8 cellular contexts compared by ENCODE assay signal in the genomic region with DNA sequence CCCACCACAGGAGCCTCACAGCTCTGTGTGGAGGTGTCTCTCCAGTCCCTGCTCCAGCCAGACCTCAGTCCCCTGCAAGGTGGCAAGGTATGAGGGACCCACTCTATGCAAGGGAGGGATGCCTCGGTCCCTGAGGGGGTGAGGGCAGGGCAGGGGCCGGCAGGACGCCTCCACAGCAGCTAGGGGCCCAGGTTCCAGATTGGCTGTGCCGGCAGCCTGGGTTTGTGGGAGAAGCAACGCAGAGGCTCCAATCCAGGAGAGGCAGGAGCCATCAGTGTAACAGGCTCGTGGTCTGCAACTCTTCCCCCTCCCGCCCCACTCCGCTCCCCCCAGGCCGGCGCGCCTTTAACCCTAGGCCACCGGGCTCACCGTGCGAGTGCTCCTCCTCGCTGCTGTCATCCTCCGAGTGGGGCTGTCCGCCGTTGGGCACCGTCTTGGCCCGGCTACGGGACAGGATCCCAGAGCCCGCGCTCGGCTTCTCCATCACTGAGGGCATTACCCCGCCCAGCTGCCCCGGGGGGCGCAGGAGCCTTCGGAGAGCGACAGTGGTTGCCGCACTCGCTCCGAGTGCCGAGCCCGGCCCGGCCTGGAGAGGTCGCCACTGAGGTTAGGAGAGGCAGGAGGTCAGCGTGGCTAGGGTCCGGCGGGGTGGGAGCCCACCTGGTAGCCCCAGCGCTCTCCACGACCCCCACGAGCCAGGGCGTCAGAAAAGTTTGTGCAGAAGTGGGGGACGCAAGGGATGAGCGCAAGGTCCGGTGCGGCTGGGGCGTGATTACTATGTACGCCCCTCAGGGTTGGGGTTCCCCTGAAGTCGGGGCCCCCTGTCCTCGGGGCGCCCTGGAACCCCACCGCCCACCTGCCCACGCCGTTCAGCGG. TPM values are rescaled to one million over a fixed set of nuclear protein-coding genes. Genes with fewer than 3 reads are reported as not detected.
DNase-seq lines count a peak whose midpoint lies in the region; ATAC-seq, FAIRE-seq and TF ChIP-seq lines count a peak whose summit lies in the region.

No MANE protein-coding gene starts in this region.

- no peaks in the 10 kb centered on the region for H3K9me2 ChIP-seq in PC-3 (replicated peaks; ENCODE audit: low read length)

- no peaks in the 10 kb centered on the region for H3K9me3 ChIP-seq in HEK293 (ENCODE audit: control insufficient read depth, insufficient read depth, low read depth, low read length)
- H3K9me3 ChIP-seq in PC-3 (ENCODE audit: low read length) = no peaks in the 10 kb centered on the region
- H3K9me3 ChIP-seq in kidney (ENCODE audit: control insufficient read depth in 1 of 2, low read length in 2 of 2) = no peaks in the 10 kb centered on the region

- in situ Hi-C loops in brain microvascular endothelial cell (cut with HindIII; ENCODE audit: low pct_ligation_motif_present, low sequenced_read_pairs) = no loop called here

- H3K9ac ChIP-seq in PC-3 (ENCODE audit: low read length) = no peak overlapping the region
- no peak overlapping the region for H3K9ac ChIP-seq in kidney (ENCODE audit: low read length in 2 of 2)

- TF ChIP-seq CTCF in CD14-positive monocyte (IDR thresholded peaks at IDR 0.05) = peak; percentile 64
- TF ChIP-seq CTCF in HEK293 (tag by site-specific recombination; IDR thresholded peaks at IDR 0.05) = peak; percentile 91
- peak; percentile 60 for TF ChIP-seq CTCF in PC-3 (conservative IDR thresholded peaks at IDR 0.05; ENCODE audit: low read depth, low read length)
- peak; percentile 70 for TF ChIP-seq CTCF in brain microvascular endothelial cell (IDR thresholded peaks at IDR 0.05; ENCODE audit: low read depth, low read length, missing control alignments)
- TF ChIP-seq CTCF in kidney (IDR thresholded peaks at IDR 0.05; ENCODE audit: borderline replicate concordance, extremely low read depth, insufficient read depth) = peak; percentile 25

- no peaks in the 10 kb centered on the region for H3K79me2 ChIP-seq in PC-3 (ENCODE audit: low read length)

- FAIRE-seq in kidney (lab: Jason Lieb, UNC) = no peak

- H3K4me2 ChIP-seq in PC-3 (ENCODE audit: low read length) = peak overlapping the region; percentile 89

- BruUV-seq in PC-3 (replicated peaks; lab: Mats Ljungman, UMichigan) = no TSS peak

- peaks cover 0 to 3% of the 10 kb centered on the region in 2 donors for H3K36me3 Mint-ChIP-seq in CD14-positive monocyte

- peaks cover 0 to 9% (median 2%) of the 10 kb centered on the region in 7 donors for H3K9me3 Mint-ChIP-seq in CD14-positive monocyte

- H3F3A ChIP-seq in PC-3 (ENCODE audit: low read length, unreplicated experiment) = no peaks in the 10 kb centered on the region

- intact Hi-C loops in CD14-positive monocyte (cut with micrococcal nuclease) = no loop called here
- intact Hi-C loops in PC-3 (cut with micrococcal nuclease) = no loop called here
- intact Hi-C loops in kidney (cut with DNase I) = no loop called here

- H4K20me1 ChIP-seq in PC-3 (ENCODE audit: low read length) = no peaks in the 10 kb centered on the region

- H3K36me3 ChIP-seq in HEK293 (ENCODE audit: control insufficient read depth in 2 of 2, insufficient read depth in 1 of 2, low read length in 2 of 2) (peaks cover 0 to 15% of the 10 kb centered on the region in 2 experiments; a peak in 1 of 3 replicates), PC-3 (ENCODE audit: low read depth, low read length) (no peaks in the 10 kb centered on the region), brain microvascular endothelial cell (replicated peaks) (no peaks in the 10 kb centered on the region), kidney (ENCODE audit: control insufficient read depth in 1 of 2, insufficient read depth in 2 of 2, low read length in 2 of 2) (no peaks in the 10 kb centered on the region)

- CTCF ChIA-PET in HEK293 (lab: Yijun Ruan, JAX) = interaction anchor here (0.6 to 4.2 kb wide), 7 partner anchors 19 to 54 kb away, joined by 3 to 17 read pairs (median 5); no protein-coding TSS in a partner anchor
- CTCF ChIA-PET in PC-3 (lab: Charles Lee) = interaction anchor here (1.3 to 1.4 kb wide), 2 partner anchors 18 to 78 kb away, joined by 3 to 8 read pairs; no protein-coding TSS in a partner anchor

- H3K4me3 Mint-ChIP-seq in CD14-positive monocyte = peak overlapping the region; percentile 68 to 89

- no peak for DNase-seq in CD14-positive monocyte (ENCODE audit: low spot score)
- DNase-seq in PC-3 = peak; percentile 23
- DNase-seq in brain microvascular endothelial cell = no peak
- DNase-seq in kidney = peak; percentile 82
- DNase-seq in stimulated activated naive CD8-positive, alpha-beta T cell treated with anti-CD3 and anti-CD28 coated beads, Interleukin-15, Interleukin-2, amounts not matched to agents 100 U/mL and 50 U/mL, for 24 hours = peak; percentile 70
- DNase-seq in OCI-M2 (lab: John Stamatoyannopoulos, UW; ENCODE audit: unreplicated experiment) = no peak
- DNase-seq in NCI-H2029 (lab: John Stamatoyannopoulos, UW) = no peak

- H3K27ac Mint-ChIP-seq in CD14-positive monocyte = peak overlapping the region in 1 of 7 donors; percentile 43

- peak overlapping the region; percentile 56 for H2AFZ ChIP-seq in PC-3 (ENCODE audit: low read length)

- H3K4me1 ChIP-seq in HEK293 (ENCODE audit: control insufficient read depth, insufficient read depth, low read length) = peaks cover 4% of the 10 kb centered on the region
- H3K4me1 ChIP-seq in PC-3 (ENCODE audit: insufficient read depth, low read length) = peaks cover 15% of the 10 kb centered on the region
- peaks cover 9 to 33% of the 10 kb centered on the region in 2 donors for H3K4me1 ChIP-seq in kidney (ENCODE audit: control insufficient read depth in 1 of 2, insufficient read depth in 1 of 2, low read depth in 1 of 2, low read length in 2 of 2)

- peaks cover 37 to 71% (median 47%) of the 10 kb centered on the region in 3 donors for H3K27me3 Mint-ChIP-seq in CD14-positive monocyte (ENCODE audit: low read depth in 3 of 3)

- H3K27me3 ChIP-seq in PC-3 (ENCODE audit: low read length) (no peaks in the 10 kb centered on the region; the same call in 1 of the 2 replicates), brain microvascular endothelial cell (replicated peaks) (no peaks in the 10 kb centered on the region)

- H3K27ac ChIP-seq in HEK293 (ENCODE audit: extremely low read depth, low read depth, low read length) (peak overlapping the region; percentile 39; the same call in 1 of the 2 replicates), PC-3 (ENCODE audit: low read length) (no peak overlapping the region), brain microvascular endothelial cell (no peak overlapping the region), kidney (ENCODE audit: low read depth in 2 of 2, low read length in 2 of 2) (no peak overlapping the region)

- POLR2A ChIA-PET in HEK293 (lab: Yijun Ruan, JAX) (interaction anchor here (0.6 to 1.9 kb wide), 4 partner anchors 30 to 79 kb away, joined by 3 to 9 read pairs (median 4); a partner anchor contains a TSS), PC-3 (lab: Charles Lee; ENCODE audit: unreplicated experiment) (no interaction called here)

- H3K4me1 Mint-ChIP-seq in CD14-positive monocyte = peaks cover 17% of the 10 kb centered on the region

- peak; percentile 25 for ATAC-seq in PC-3
- ATAC-seq in stimulated activated naive CD8-positive, alpha-beta T cell treated with anti-CD3 and anti-CD28 coated beads, Interleukin-15, Interleukin-2, amounts not matched to agents 100 U/mL and 50 U/mL, for 24 hours = no peak

- H3K4me3 ChIP-seq in HEK293 (ENCODE audit: low read depth, low read length) (peak overlapping the region; percentile 47), PC-3 (ENCODE audit: low read length) (peak overlapping the region; percentile 66), brain microvascular endothelial cell (ENCODE audit: low read depth, low read length) (peak overlapping the region; percentile 50), kidney (ENCODE audit: low read length in 2 of 2) (peak overlapping the region in 1 of 2 donors; percentile 35)

TF ChIP-seq in HEK293, 187 proteins besides CTCF, POLR2A, EP300 and RAD21 (continues in another document):
- TF ChIP-seq KLF1 (tag by site-specific recombination; IDR thresholded peaks at IDR 0.05) (no peak; the same call in 1 of the 2 replicates), ZNF600 (tag by site-specific recombination; IDR thresholded peaks at IDR 0.05) (peak; percentile 51; the same call in 1 of the 2 replicates), ZNF248 (tag by site-specific recombination; IDR thresholded peaks at IDR 0.05) (no peak), BCL11A (tag by site-specific recombination; IDR thresholded peaks at IDR 0.05; ENCODE audit: low read depth) (peak; percentile 49; the same call in 1 of the 2 replicates), ZNF19 (tag by site-specific recombination; IDR thresholded peaks at IDR 0.05; ENCODE audit: low read depth) (no peak), ZNF701 (tag by site-specific recombination; IDR thresholded peaks at IDR 0.05) (no peak), ZNF596 (tag by site-specific recombination; IDR thresholded peaks at IDR 0.05) (no peak), ZNF157 (tag by site-specific recombination; IDR thresholded peaks at IDR 0.05) (no peak)
- TF ChIP-seq, protein P1, sequence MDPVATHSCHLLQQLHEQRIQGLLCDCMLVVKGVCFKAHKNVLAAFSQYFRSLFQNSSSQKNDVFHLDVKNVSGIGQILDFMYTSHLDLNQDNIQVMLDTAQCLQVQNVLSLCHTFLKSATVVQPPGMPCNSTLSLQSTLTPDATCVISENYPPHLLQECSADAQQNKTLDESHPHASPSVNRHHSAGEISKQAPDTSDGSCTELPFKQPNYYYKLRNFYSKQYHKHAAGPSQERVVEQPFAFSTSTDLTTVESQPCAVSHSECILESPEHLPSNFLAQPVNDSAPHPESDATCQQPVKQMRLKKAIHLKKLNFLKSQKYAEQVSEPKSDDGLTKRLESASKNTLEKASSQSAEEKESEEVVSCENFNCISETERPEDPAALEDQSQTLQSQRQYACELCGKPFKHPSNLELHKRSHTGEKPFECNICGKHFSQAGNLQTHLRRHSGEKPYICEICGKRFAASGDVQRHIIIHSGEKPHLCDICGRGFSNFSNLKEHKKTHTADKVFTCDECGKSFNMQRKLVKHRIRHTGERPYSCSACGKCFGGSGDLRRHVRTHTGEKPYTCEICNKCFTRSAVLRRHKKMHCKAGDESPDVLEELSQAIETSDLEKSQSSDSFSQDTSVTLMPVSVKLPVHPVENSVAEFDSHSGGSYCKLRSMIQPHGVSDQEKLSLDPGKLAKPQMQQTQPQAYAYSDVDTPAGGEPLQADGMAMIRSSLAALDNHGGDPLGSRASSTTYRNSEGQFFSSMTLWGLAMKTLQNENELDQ (tag by site-specific recombination; IDR thresholded peaks at IDR 0.05; ENCODE audit: low read depth) = no peak

RNA-seq across cellular contexts. Expression of a gene that starts 0.8 kb away (rescaled TPM):
- not detected for polyA plus RNA-seq in CD14-positive monocyte
- total RNA-seq in PC-3 (2014; rRNA removed) = 1.2 and 1.4 TPM in 2 replicates
- 0.76 TPM for total RNA-seq in kidney
- 0.86 TPM for polyA plus RNA-seq in kidney (ENCODE audit: insufficient read depth, low read depth, low replicate concordance)

RNA-seq across cellular contexts. Expression of a gene that starts 22.6 kb away (rescaled TPM):
- 1 to 10 TPM; 1.5 to 1.6 TPM for polyA plus RNA-seq in CD14-positive monocyte
- total RNA-seq in PC-3 (2014; rRNA removed) = 20.9 and 26.7 TPM in 2 replicates
- total RNA-seq in kidney = 27.2 TPM
- 11.8 TPM for polyA plus RNA-seq in kidney (ENCODE audit: insufficient read depth, low read depth, low replicate concordance)

RNA-seq across cellular contexts. Expression of a gene that starts 58.2 kb away (rescaled TPM):
- polyA plus RNA-seq in CD14-positive monocyte = 100 to 1,000 TPM; 526 to 588 TPM
- total RNA-seq in PC-3 (2014; rRNA removed) = 1,480 and 1,500 TPM in 2 replicates
- total RNA-seq in kidney = 320 TPM
- 2,092 TPM for polyA plus RNA-seq in kidney (ENCODE audit: insufficient read depth, low read depth, low replicate concordance)

Comparison
In these comparisons a context has a peak if more than half of its experiments do, and no peak if none do; other contexts are left out.
1. DNase-seq: peak in PC-3 (single experiment), kidney (single experiment) and stimulated activated naive CD8-positive, alpha-beta T cell treated with anti-CD3 and anti-CD28 coated beads, Interleukin-15, Interleukin-2, amounts not matched to agents 100 U/mL and 50 U/mL, for 24 hours (single experiment); none in CD14-positive monocyte (single experiment), brain microvascular endothelial cell (single experiment), OCI-M2 (single experiment) and NCI-H2029 (single experiment).
2. CTCF ChIP-seq: peak in every context shown above with its lines; median percentile 91 in HEK293; 70 in brain microvascular endothelial cell; 64 in CD14-positive monocyte; 60 in PC-3; 25 in kidney.